Comparison of ENCODE assay signal across 1 cellular context in the genomic region with DNA sequence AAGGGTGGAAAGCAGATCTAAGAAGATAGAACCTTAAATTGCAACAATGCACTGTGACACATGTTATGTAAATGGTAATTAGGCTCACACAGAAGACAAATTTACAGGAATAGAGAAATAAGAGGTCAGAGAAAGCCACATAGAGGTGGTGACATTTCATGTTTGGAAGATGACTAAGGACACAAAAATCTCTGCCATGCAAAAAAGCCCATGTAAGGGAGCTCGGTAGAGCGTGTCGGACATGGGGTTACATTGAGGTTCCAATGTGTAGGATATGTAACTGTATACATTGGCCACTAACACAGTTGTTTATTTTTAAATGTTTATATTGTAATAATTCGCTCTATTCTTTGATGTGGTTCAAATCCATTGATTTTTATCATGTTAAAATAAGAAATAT.
TF ChIP-seq lines count a peak whose summit lies in the region.

No MANE protein-coding gene starts in this region.

TF ChIP-seq in WTC11, 78 proteins besides CTCF, POLR2A, EP300 and RAD21:
- TF ChIP-seq, protein P1, sequence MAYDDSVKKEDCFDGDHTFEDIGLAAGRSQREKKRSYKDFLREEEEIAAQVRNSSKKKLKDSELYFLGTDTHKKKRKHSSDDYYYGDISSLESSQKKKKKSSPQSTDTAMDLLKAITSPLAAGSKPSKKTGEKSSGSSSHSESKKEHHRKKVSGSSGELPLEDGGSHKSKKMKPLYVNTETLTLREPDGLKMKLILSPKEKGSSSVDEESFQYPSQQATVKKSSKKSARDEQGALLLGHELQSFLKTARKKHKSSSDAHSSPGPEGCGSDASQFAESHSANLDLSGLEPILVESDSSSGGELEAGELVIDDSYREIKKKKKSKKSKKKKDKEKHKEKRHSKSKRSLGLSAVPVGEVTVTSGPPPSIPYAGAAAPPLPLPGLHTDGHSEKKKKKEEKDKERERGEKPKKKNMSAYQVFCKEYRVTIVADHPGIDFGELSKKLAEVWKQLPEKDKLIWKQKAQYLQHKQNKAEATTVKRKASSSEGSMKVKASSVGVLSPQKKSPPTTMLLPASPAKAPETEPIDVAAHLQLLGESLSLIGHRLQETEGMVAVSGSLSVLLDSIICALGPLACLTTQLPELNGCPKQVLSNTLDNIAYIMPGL (CRISPR knock-in tag; IDR thresholded peaks at IDR 0.05) = no peak
- TF ChIP-seq, protein P2, sequence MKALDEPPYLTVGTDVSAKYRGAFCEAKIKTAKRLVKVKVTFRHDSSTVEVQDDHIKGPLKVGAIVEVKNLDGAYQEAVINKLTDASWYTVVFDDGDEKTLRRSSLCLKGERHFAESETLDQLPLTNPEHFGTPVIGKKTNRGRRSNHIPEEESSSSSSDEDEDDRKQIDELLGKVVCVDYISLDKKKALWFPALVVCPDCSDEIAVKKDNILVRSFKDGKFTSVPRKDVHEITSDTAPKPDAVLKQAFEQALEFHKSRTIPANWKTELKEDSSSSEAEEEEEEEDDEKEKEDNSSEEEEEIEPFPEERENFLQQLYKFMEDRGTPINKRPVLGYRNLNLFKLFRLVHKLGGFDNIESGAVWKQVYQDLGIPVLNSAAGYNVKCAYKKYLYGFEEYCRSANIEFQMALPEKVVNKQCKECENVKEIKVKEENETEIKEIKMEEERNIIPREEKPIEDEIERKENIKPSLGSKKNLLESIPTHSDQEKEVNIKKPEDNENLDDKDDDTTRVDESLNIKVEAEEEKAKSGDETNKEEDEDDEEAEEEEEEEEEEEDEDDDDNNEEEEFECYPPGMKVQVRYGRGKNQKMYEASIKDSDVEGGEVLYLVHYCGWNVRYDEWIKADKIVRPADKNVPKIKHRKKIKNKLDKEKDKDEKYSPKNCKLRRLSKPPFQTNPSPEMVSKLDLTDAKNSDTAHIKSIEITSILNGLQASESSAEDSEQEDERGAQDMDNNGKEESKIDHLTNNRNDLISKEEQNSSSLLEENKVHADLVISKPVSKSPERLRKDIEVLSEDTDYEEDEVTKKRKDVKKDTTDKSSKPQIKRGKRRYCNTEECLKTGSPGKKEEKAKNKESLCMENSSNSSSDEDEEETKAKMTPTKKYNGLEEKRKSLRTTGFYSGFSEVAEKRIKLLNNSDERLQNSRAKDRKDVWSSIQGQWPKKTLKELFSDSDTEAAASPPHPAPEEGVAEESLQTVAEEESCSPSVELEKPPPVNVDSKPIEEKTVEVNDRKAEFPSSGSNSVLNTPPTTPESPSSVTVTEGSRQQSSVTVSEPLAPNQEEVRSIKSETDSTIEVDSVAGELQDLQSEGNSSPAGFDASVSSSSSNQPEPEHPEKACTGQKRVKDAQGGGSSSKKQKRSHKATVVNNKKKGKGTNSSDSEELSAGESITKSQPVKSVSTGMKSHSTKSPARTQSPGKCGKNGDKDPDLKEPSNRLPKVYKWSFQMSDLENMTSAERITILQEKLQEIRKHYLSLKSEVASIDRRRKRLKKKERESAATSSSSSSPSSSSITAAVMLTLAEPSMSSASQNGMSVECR (CRISPR knock-in tag; IDR thresholded peaks at IDR 0.05; ENCODE audit: borderline replicate concordance) = no peak
- TF ChIP-seq, protein P3, sequence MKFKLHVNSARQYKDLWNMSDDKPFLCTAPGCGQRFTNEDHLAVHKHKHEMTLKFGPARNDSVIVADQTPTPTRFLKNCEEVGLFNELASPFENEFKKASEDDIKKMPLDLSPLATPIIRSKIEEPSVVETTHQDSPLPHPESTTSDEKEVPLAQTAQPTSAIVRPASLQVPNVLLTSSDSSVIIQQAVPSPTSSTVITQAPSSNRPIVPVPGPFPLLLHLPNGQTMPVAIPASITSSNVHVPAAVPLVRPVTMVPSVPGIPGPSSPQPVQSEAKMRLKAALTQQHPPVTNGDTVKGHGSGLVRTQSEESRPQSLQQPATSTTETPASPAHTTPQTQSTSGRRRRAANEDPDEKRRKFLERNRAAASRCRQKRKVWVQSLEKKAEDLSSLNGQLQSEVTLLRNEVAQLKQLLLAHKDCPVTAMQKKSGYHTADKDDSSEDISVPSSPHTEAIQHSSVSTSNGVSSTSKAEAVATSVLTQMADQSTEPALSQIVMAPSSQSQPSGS (CRISPR knock-in tag; IDR thresholded peaks at IDR 0.05; ENCODE audit: borderline replicate concordance, low read depth) = no peak
- TF ChIP-seq, protein P4, sequence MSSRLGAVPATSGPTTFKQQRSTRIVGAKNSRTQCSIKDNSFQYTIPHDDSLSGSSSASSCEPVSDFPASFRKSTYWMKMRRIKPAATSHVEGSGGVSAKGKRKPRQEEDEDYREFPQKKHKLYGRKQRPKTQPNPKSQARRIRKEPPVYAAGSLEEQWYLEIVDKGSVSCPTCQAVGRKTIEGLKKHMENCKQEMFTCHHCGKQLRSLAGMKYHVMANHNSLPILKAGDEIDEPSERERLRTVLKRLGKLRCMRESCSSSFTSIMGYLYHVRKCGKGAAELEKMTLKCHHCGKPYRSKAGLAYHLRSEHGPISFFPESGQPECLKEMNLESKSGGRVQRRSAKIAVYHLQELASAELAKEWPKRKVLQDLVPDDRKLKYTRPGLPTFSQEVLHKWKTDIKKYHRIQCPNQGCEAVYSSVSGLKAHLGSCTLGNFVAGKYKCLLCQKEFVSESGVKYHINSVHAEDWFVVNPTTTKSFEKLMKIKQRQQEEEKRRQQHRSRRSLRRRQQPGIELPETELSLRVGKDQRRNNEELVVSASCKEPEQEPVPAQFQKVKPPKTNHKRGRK (CRISPR knock-in tag; IDR thresholded peaks at IDR 0.05; ENCODE audit: borderline replicate concordance) = no peak
- TF ChIP-seq, protein P5, sequence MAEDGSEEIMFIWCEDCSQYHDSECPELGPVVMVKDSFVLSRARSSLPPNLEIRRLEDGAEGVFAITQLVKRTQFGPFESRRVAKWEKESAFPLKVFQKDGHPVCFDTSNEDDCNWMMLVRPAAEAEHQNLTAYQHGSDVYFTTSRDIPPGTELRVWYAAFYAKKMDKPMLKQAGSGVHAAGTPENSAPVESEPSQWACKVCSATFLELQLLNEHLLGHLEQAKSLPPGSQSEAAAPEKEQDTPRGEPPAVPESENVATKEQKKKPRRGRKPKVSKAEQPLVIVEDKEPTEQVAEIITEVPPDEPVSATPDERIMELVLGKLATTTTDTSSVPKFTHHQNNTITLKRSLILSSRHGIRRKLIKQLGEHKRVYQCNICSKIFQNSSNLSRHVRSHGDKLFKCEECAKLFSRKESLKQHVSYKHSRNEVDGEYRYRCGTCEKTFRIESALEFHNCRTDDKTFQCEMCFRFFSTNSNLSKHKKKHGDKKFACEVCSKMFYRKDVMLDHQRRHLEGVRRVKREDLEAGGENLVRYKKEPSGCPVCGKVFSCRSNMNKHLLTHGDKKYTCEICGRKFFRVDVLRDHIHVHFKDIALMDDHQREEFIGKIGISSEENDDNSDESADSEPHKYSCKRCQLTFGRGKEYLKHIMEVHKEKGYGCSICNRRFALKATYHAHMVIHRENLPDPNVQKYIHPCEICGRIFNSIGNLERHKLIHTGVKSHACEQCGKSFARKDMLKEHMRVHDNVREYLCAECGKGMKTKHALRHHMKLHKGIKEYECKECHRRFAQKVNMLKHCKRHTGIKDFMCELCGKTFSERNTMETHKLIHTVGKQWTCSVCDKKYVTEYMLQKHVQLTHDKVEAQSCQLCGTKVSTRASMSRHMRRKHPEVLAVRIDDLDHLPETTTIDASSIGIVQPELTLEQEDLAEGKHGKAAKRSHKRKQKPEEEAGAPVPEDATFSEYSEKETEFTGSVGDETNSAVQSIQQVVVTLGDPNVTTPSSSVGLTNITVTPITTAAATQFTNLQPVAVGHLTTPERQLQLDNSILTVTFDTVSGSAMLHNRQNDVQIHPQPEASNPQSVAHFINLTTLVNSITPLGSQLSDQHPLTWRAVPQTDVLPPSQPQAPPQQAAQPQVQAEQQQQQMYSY (CRISPR knock-in tag; IDR thresholded peaks at IDR 0.05) = no peak
- TF ChIP-seq JUN (CRISPR knock-in tag; IDR thresholded peaks at IDR 0.05) = no peak
- TF ChIP-seq, protein P6, sequence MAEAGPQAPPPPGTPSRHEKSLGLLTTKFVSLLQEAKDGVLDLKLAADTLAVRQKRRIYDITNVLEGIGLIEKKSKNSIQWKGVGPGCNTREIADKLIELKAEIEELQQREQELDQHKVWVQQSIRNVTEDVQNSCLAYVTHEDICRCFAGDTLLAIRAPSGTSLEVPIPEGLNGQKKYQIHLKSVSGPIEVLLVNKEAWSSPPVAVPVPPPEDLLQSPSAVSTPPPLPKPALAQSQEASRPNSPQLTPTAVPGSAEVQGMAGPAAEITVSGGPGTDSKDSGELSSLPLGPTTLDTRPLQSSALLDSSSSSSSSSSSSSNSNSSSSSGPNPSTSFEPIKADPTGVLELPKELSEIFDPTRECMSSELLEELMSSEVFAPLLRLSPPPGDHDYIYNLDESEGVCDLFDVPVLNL (CRISPR knock-in tag; IDR thresholded peaks at IDR 0.05; ENCODE audit: borderline replicate concordance, low read depth) = no peak
- TF ChIP-seq, protein P7, sequence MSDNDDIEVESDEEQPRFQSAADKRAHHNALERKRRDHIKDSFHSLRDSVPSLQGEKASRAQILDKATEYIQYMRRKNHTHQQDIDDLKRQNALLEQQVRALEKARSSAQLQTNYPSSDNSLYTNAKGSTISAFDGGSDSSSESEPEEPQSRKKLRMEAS (CRISPR knock-in tag; IDR thresholded peaks at IDR 0.05) = no peak
- no peak for TF ChIP-seq CBFB (CRISPR knock-in tag; IDR thresholded peaks at IDR 0.05; ENCODE audit: low read depth)
- TF ChIP-seq EMX1 (CRISPR knock-in tag; IDR thresholded peaks at IDR 0.05) = no peak
- TF ChIP-seq, protein P8, sequence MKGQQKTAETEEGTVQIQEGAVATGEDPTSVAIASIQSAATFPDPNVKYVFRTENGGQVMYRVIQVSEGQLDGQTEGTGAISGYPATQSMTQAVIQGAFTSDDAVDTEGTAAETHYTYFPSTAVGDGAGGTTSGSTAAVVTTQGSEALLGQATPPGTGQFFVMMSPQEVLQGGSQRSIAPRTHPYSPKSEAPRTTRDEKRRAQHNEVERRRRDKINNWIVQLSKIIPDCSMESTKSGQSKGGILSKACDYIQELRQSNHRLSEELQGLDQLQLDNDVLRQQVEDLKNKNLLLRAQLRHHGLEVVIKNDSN (CRISPR knock-in tag; IDR thresholded peaks at IDR 0.05) = no peak
- TF ChIP-seq SOX15 (CRISPR knock-in tag; IDR thresholded peaks at IDR 0.05) = no peak
- no peak for TF ChIP-seq ZNF232 (CRISPR knock-in tag; IDR thresholded peaks at IDR 0.05)
- TF ChIP-seq, protein P9, sequence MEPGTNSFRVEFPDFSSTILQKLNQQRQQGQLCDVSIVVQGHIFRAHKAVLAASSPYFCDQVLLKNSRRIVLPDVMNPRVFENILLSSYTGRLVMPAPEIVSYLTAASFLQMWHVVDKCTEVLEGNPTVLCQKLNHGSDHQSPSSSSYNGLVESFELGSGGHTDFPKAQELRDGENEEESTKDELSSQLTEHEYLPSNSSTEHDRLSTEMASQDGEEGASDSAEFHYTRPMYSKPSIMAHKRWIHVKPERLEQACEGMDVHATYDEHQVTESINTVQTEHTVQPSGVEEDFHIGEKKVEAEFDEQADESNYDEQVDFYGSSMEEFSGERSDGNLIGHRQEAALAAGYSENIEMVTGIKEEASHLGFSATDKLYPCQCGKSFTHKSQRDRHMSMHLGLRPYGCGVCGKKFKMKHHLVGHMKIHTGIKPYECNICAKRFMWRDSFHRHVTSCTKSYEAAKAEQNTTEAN (CRISPR knock-in tag; IDR thresholded peaks at IDR 0.05) = no peak
- no peak for TF ChIP-seq NFE2L1 (CRISPR knock-in tag; IDR thresholded peaks at IDR 0.05)
- TF ChIP-seq ZNF121 (CRISPR knock-in tag; IDR thresholded peaks at IDR 0.05) = no peak
- TF ChIP-seq NR2C2 (CRISPR knock-in tag; IDR thresholded peaks at IDR 0.05) = no peak
- TF ChIP-seq GTF2I (CRISPR knock-in tag; conservative IDR thresholded peaks at IDR 0.05) = no peak
- TF ChIP-seq FOXP1 (CRISPR knock-in tag; IDR thresholded peaks at IDR 0.05; ENCODE audit: borderline replicate concordance) = no peak
